Comparison of ENCODE assay signal across 18 cellular contexts in the genomic region with DNA sequence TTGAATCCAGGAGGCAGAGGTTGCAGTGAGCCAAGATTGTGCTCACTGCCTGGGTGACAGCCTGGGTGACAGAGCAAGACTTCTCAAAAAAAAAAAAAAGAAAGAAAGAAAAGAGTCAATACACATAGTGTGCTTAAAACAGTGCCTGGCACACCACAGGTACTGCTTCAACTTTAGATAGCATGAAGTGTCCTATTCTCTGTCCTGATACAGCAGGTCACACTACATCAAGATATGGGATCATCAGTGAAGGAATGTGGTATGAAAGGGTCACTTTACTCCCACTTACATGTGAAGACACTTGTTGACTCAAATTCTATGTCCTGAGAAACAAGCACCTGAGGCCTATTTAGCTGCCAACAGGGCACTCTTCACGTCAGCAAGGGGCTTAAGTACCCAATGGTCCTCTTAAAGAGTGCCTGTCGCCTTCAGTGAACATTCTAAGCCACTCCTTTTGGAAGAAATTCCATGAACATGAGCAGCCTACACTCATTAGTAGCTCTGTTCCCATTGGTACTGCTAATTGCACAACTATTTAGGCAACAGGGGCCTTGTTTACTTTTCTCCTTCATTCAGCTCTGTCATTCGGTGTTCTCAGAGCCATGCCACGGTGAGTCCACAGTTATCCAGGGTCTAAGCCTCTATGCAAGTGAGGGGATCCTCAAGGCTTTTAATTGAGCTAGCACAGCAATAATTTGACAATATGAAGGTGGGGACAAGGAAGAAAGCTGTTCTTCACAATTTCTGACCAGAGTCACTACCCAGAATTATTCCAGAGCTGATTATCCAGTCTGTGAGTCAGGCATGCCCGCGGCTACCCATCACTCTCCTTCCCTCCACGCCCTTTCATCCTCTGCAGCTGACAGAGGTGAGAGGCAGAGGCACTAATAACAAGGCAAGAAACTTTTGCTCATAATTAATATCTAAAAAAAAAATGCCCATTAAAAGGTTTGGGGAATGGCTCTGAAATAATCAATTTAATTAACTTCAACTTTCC. TPM values are rescaled to one million over a fixed set of nuclear protein-coding genes. Genes with fewer than 3 reads are reported as not detected.
DNase-seq lines count a peak whose midpoint lies in the region; ATAC-seq and TF ChIP-seq lines count a peak whose summit lies in the region.
"Had no signal": no experiment of that assay in that cellular context is flagged by ENCODE, and none has a peak within 500 bp of the region (broad histone marks: within the 10 kb centered on the region; RNA-seq: fewer than 3 reads in every experiment).

No MANE protein-coding gene starts in this region.

- no peak overlapping the region for H3K4me3 ChIP-seq in osteoblast (ENCODE audit: insufficient read depth, low read length)
- H3K4me3 ChIP-seq: adrenal gland; BLaER1 treated with 17β-estradiol and CSF1 and Interleukin-3, amounts not matched to agents 10 nM and 100 nM; stomach had no signal

- H3K36me3 ChIP-seq in osteoblast (ENCODE audit: insufficient read depth, low read length), result no peaks in the 10 kb centered on the region
- H3K36me3 ChIP-seq: adrenal gland; BLaER1 treated with 17β-estradiol and CSF1 and Interleukin-3, amounts not matched to agents 10 nM and 100 nM; stomach had no signal

- H2AFZ ChIP-seq in osteoblast (ENCODE audit: low read length), result peak overlapping the region; percentile 4

- peaks cover 9% of the 10 kb centered on the region for H3K36me3 Mint-ChIP-seq in chondrocyte (ENCODE audit: low read depth)

- no peaks in the 10 kb centered on the region for H3K9me3 ChIP-seq in osteoblast (ENCODE audit: low read depth, low read length)
- H3K9me3 ChIP-seq: adrenal gland; BLaER1 treated with 17β-estradiol and CSF1 and Interleukin-3, amounts not matched to agents 10 nM and 100 nM; stomach had no signal

- H3K4me1 Mint-ChIP-seq in chondrocyte (ENCODE audit: low read depth), result no peaks in the 10 kb centered on the region
- H3K4me1 Mint-ChIP-seq: activated CD4-positive, alpha-beta memory T cell treated with anti-CD3 and anti-CD28 coated beads, Interleukin-2, amount 10 ng/mL, durations not matched to agents 7 days and 5 days had no signal

- no peaks in the 10 kb centered on the region for H3K79me2 ChIP-seq in osteoblast (ENCODE audit: insufficient read depth, low read length)

- H3K27ac ChIP-seq in osteoblast (ENCODE audit: low read depth, low read length), result no peak overlapping the region
- H3K27ac ChIP-seq: adrenal gland; BLaER1 treated with 17β-estradiol and CSF1 and Interleukin-3, amounts not matched to agents 10 nM and 100 nM; stomach had no signal

- H3K27ac Mint-ChIP-seq in chondrocyte (ENCODE audit: unreplicated experiment), result no peak overlapping the region
- H3K27ac Mint-ChIP-seq: activated CD4-positive, alpha-beta memory T cell treated with anti-CD3 and anti-CD28 coated beads, Interleukin-2, amount 10 ng/mL, durations not matched to agents 7 days and 5 days; activated T-cell treated with anti-CD3 and anti-CD28 coated beads, Interleukin-2, amount 50 U/mL, for 72 hours had no signal

- peaks cover 9% of the 10 kb centered on the region for H3K4me1 ChIP-seq in osteoblast (ENCODE audit: insufficient read depth, low read length)
- H3K4me1 ChIP-seq: adrenal gland, stomach had no signal

- H3K27me3 ChIP-seq in osteoblast (ENCODE audit: insufficient read depth, low read length), result no peaks in the 10 kb centered on the region
- H3K27me3 ChIP-seq: adrenal gland; BLaER1 treated with 17β-estradiol and CSF1 and Interleukin-3, amounts not matched to agents 10 nM and 100 nM; stomach had no signal

- no peaks in the 10 kb centered on the region for H4K20me1 ChIP-seq in osteoblast (ENCODE audit: insufficient read depth, low read length)
- H4K20me1 ChIP-seq: BLaER1 treated with 17β-estradiol and CSF1 and Interleukin-3, amounts not matched to agents 10 nM and 100 nM had no signal

- ATAC-seq in HG02970 (IDR thresholded peaks at IDR 0.05; ENCODE audit: low FRiP score, unreplicated experiment) (no peak), SK-N-SH treated with all-trans-retinoic acid at 6 μM for 48 hours (no peak)
- ATAC-seq: activated T-cell treated with anti-CD3 and anti-CD28 coated beads, Interleukin-2, amount 50 U/mL, for 72 hours; Panc1 had no signal

- peak; percentile 10 for DNase-seq in Daoy (ENCODE audit: low read depth)
- peak; percentile 18 for DNase-seq in NCI-H69 (lab: John Stamatoyannopoulos, UW)
- peak; percentile 34 for DNase-seq in fibroblast of gingiva (ENCODE audit: low read depth)
- peak; percentile 54 for DNase-seq in osteoblast (ENCODE audit: insufficient read length, low spot score, missing footprints)
- no peak for DNase-seq in chondrocyte (ENCODE audit: low spot score)
- no peak for DNase-seq in cerebellar cortex (ENCODE audit: low spot score)
- DNase-seq: activated CD4-positive, alpha-beta memory T cell treated with anti-CD3 and anti-CD28 coated beads, Interleukin-2, amount 10 ng/mL, durations not matched to agents 7 days and 5 days; activated T-cell treated with anti-CD3 and anti-CD28 coated beads, Interleukin-2, amount 50 U/mL, for 72 hours; adrenal gland; DMS153; NCI-H2029; NCI-H524; stimulated activated CD4-positive, alpha-beta T cell treated with anti-CD3 and anti-CD28 coated beads, Interleukin-15, amount 100 ng/mL, for 24 hours; stomach had no signal

- no peaks in the 10 kb centered on the region for H3K27me3 Mint-ChIP-seq in chondrocyte (ENCODE audit: low read depth)
- H3K27me3 Mint-ChIP-seq: activated CD4-positive, alpha-beta memory T cell treated with anti-CD3 and anti-CD28 coated beads, Interleukin-2, amount 10 ng/mL, durations not matched to agents 7 days and 5 days had no signal

- no peak overlapping the region for H3K4me3 Mint-ChIP-seq in chondrocyte (ENCODE audit: unreplicated experiment)
- H3K4me3 Mint-ChIP-seq: activated CD4-positive, alpha-beta memory T cell treated with anti-CD3 and anti-CD28 coated beads, Interleukin-2, amount 10 ng/mL, durations not matched to agents 7 days and 5 days; activated T-cell treated with anti-CD3 and anti-CD28 coated beads, Interleukin-2, amount 50 U/mL, for 72 hours had no signal

- no peaks in the 10 kb centered on the region for H3K9me3 Mint-ChIP-seq in chondrocyte (ENCODE audit: low read depth)
- H3K9me3 Mint-ChIP-seq: activated CD4-positive, alpha-beta memory T cell treated with anti-CD3 and anti-CD28 coated beads, Interleukin-2, amount 10 ng/mL, durations not matched to agents 7 days and 5 days had no signal

- TF ChIP-seq CTCF in osteoblast (IDR thresholded peaks at IDR 0.05; ENCODE audit: extremely low read depth, low read depth, low read length), result no peak
- no peak for TF ChIP-seq CTCF in chondrocyte (IDR thresholded peaks at IDR 0.05)

- H3K4me2 ChIP-seq in osteoblast (ENCODE audit: insufficient read depth, low read length), result no peak overlapping the region
- H3K4me2 ChIP-seq: BLaER1 treated with 17β-estradiol and CSF1 and Interleukin-3, amounts not matched to agents 10 nM and 100 nM had no signal

TF ChIP-seq in SK-N-SH treated with all-trans-retinoic acid at 6 μM for 48 hours, 23 proteins besides CTCF, POLR2A, EP300 and RAD21 (continues in another document):
- no peak for TF ChIP-seq ISL1 (CRISPR knock-in tag; IDR thresholded peaks at IDR 0.05)
- no peak for TF ChIP-seq PPARA (CRISPR knock-in tag; IDR thresholded peaks at IDR 0.05; ENCODE audit: borderline replicate concordance)
- TF ChIP-seq, protein P1, sequence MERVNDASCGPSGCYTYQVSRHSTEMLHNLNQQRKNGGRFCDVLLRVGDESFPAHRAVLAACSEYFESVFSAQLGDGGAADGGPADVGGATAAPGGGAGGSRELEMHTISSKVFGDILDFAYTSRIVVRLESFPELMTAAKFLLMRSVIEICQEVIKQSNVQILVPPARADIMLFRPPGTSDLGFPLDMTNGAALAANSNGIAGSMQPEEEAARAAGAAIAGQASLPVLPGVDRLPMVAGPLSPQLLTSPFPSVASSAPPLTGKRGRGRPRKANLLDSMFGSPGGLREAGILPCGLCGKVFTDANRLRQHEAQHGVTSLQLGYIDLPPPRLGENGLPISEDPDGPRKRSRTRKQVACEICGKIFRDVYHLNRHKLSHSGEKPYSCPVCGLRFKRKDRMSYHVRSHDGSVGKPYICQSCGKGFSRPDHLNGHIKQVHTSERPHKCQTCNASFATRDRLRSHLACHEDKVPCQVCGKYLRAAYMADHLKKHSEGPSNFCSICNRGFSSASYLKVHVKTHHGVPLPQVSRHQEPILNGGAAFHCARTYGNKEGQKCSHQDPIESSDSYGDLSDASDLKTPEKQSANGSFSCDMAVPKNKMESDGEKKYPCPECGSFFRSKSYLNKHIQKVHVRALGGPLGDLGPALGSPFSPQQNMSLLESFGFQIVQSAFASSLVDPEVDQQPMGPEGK (CRISPR knock-in tag; IDR thresholded peaks at IDR 0.05; ENCODE audit: borderline replicate concordance), result no peak
- no peak for TF ChIP-seq OSR1 (CRISPR knock-in tag; IDR thresholded peaks at IDR 0.05)
- no peak for TF ChIP-seq RARB (CRISPR knock-in tag; IDR thresholded peaks at IDR 0.05)
- no peak for TF ChIP-seq ZNF70 (CRISPR knock-in tag; IDR thresholded peaks at IDR 0.05)
- TF ChIP-seq ZFP3 (CRISPR knock-in tag; IDR thresholded peaks at IDR 0.05), result no peak
- no peak for TF ChIP-seq BACH2 (CRISPR knock-in tag; IDR thresholded peaks at IDR 0.05; ENCODE audit: borderline replicate concordance)
- TF ChIP-seq, protein P2, sequence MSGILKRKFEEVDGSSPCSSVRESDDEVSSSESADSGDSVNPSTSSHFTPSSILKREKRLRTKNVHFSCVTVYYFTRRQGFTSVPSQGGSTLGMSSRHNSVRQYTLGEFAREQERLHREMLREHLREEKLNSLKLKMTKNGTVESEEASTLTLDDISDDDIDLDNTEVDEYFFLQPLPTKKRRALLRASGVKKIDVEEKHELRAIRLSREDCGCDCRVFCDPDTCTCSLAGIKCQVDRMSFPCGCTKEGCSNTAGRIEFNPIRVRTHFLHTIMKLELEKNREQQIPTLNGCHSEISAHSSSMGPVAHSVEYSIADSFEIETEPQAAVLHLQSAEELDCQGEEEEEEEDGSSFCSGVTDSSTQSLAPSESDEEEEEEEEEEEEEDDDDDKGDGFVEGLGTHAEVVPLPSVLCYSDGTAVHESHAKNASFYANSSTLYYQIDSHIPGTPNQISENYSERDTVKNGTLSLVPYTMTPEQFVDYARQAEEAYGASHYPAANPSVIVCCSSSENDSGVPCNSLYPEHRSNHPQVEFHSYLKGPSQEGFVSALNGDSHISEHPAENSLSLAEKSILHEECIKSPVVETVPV (CRISPR knock-in tag; IDR thresholded peaks at IDR 0.05), result no peak
- no peak for TF ChIP-seq GLIS3 (CRISPR knock-in tag; IDR thresholded peaks at IDR 0.05)

RNA-seq across cellular contexts. Expression of a gene that starts 56.6 kb away (rescaled TPM):
- 16.4 and 19.5 TPM in 2 replicates for total RNA-seq in Daoy (2014; rRNA removed; shearing (Covaris generic))
- 21.0 and 33.3 TPM in 2 replicates for total RNA-seq in osteoblast
- total RNA-seq in chondrocyte, result 2.3 to 3.6 TPM (median 3.2 TPM) in 3 replicates
- total RNA-seq: activated CD4-positive, alpha-beta memory T cell treated with anti-CD3 and anti-CD28 coated beads, Interleukin-2, amount 10 ng/mL, durations not matched to agents 7 days and 5 days; activated T-cell treated with anti-CD3 and anti-CD28 coated beads, Interleukin-2, amount 50 U/mL, for 72 hours had no signal

Comparison
In these comparisons a context has a peak if more than half of its experiments do, and no peak if none do; other contexts are left out.
1. DNase-seq: peak in Daoy (single experiment), NCI-H69 (single experiment), fibroblast of gingiva (single experiment) and osteoblast (single experiment); none in chondrocyte (single experiment) and cerebellar cortex (single experiment).